8 cellular contexts compared by ENCODE assay signal in genomic region chr3:189967254-189967865, GRCh38.
A peak's percentile ranks its signal among the peaks of the same experiment; 100 is the strongest.
DNase-seq lines count a peak whose midpoint lies in the region; ATAC-seq and TF ChIP-seq lines count a peak whose summit lies in the region.

No MANE protein-coding gene starts in this region.

- peak; percentile 79 for DNase-seq in DMS 273 (lab: John Stamatoyannopoulos, UW; ENCODE audit: unreplicated experiment)
- DNase-seq in DMS 273 treated with DMSO at 0.1 percent for 48 hours (lab: John Stamatoyannopoulos, UW) = no peak
- peak; percentile 21 for DNase-seq in NOMO-1 treated with dmso at 0.1 percent for 144 hours (lab: John Stamatoyannopoulos, UW; ENCODE audit: unreplicated experiment)
- DNase-seq in central memory CD4-positive, alpha-beta T cell = peak; percentile 24
- no peak for DNase-seq in lung (ENCODE audit: low spot score)

- H3K27me3 ChIP-seq in lung (ENCODE audit: control insufficient read depth, insufficient read depth) = no peaks in the 10 kb centered on the region

- H3K4me1 ChIP-seq in lung (ENCODE audit: control insufficient read depth in 2 of 2, insufficient read depth in 2 of 2, low read length in 2 of 2) = no peaks in the 10 kb centered on the region

- H3K27ac ChIP-seq in lung (ENCODE audit: low read depth in 1 of 2, low read length in 1 of 2) = no peak overlapping the region

- H3K9me3 ChIP-seq in lung (ENCODE audit: control insufficient read depth in 2 of 2, insufficient read depth in 1 of 2, low read length in 1 of 2) = no peaks in the 10 kb centered on the region

- ATAC-seq in GM19395 (IDR thresholded peaks at IDR 0.05; ENCODE audit: unreplicated experiment) (peak; percentile 91), HG03442 (IDR thresholded peaks at IDR 0.05; ENCODE audit: unreplicated experiment) (peak; percentile 79), lung (ENCODE audit: insufficient read depth, low FRiP score) (peak; percentile 66), HG02884 (IDR thresholded peaks at IDR 0.05; ENCODE audit: unreplicated experiment) (no peak)

- peak; percentile 65 for TF ChIP-seq CTCF in lung (IDR thresholded peaks at IDR 0.05; ENCODE audit: control extremely low read depth, extremely low read depth)

- 38 to 39% methylated on average over 5 of the region's 5 CpGs for WGBS in lung, 2 donors

- H3K36me3 ChIP-seq in lung (ENCODE audit: control insufficient read depth in 2 of 2, insufficient read depth in 2 of 2, low read length in 2 of 2) = no peaks in the 10 kb centered on the region

- H3K4me3 ChIP-seq in lung = no peak overlapping the region

Comparison
In these comparisons a context has a peak if more than half of its experiments do, and no peak if none do; other contexts are left out.
1. DNase-seq: peak in DMS 273 (single experiment), NOMO-1 treated with dmso at 0.1 percent for 144 hours (single experiment) and central memory CD4-positive, alpha-beta T cell (single experiment); none in DMS 273 treated with DMSO at 0.1 percent for 48 hours (single experiment) and lung (single experiment).